24 cellular contexts compared by ENCODE assay signal in genomic region chr3:65886376-65886775, GRCh38.
"Had no signal": no experiment of that assay in that cellular context is flagged by ENCODE, and none has a peak within 500 bp of the region (broad histone marks: within the 10 kb centered on the region; RNA-seq: fewer than 3 reads in every experiment).

No MANE protein-coding gene starts in this region.

- ATAC-seq: left lung; lower lobe of right lung; mucosa of descending colon; natural killer cell treated with Interleukin-12 subunit alpha and Interleukin-12 subunit beta and Interleukin-15 and Interleukin-18, amount 100 ng/mL, for 72 hours; right cardiac atrium; stimulated activated naive CD8-positive, alpha-beta T cell treated with anti-CD3 and anti-CD28 coated beads, Interleukin-15, Interleukin-2, amounts not matched to agents 100 U/mL and 50 U/mL, for 24 hours had no signal

- H3K36me3 ChIP-seq: ascending aorta, brain microvascular endothelial cell, esophagus muscularis mucosa, left lung, lower lobe of right lung, uterus had no signal

- H3K4me3 Mint-ChIP-seq: activated naive CD4-positive, alpha-beta T cell treated with anti-CD3 and anti-CD28 coated beads for 36 hours; activated naive CD8-positive, alpha-beta T cell treated with anti-CD3 and anti-CD28 coated beads for 36 hours; activated T-helper 1 cell treated with anti-CD3 and anti-CD28 coated beads, Interleukin-12 subunit alpha, Interleukin-12 subunit beta, Interleukin-2, Interleukin-4 antibody, amounts not matched to agents 30 ng/mL and 10 ng/mL and 1 ng/mL, durations not matched to agents 14 hours and 24 hours and 36 hours; natural killer cell treated with Interleukin-12 subunit alpha and Interleukin-12 subunit beta and Interleukin-15 and Interleukin-18, amount 100 ng/mL, for 72 hours; T-helper 2 cell treated with Interferon-gamma antibody and Interleukin-4, amounts not matched to agents 5 μg/mL and 100 μg/mL, for 36 hours; type B pancreatic cell had no signal

- H3K27ac ChIP-seq: brain microvascular endothelial cell, esophagus muscularis mucosa, left lung, lower lobe of right lung, testis, uterus had no signal

- H3K27me3 Mint-ChIP-seq: activated naive CD8-positive, alpha-beta T cell treated with anti-CD3 and anti-CD28 coated beads for 36 hours; natural killer cell treated with Interleukin-12 subunit alpha and Interleukin-12 subunit beta and Interleukin-15 and Interleukin-18, amount 100 ng/mL, for 72 hours; type B pancreatic cell had no signal

- H3K9me3 Mint-ChIP-seq: activated naive CD4-positive, alpha-beta T cell treated with anti-CD3 and anti-CD28 coated beads for 36 hours; activated naive CD8-positive, alpha-beta T cell treated with anti-CD3 and anti-CD28 coated beads for 36 hours; activated T-helper 1 cell treated with anti-CD3 and anti-CD28 coated beads, Interleukin-12 subunit alpha, Interleukin-12 subunit beta, Interleukin-2, Interleukin-4 antibody, amounts not matched to agents 30 ng/mL and 10 ng/mL and 1 ng/mL, durations not matched to agents 14 hours and 24 hours and 36 hours; T-helper 2 cell treated with Interferon-gamma antibody and Interleukin-4, amounts not matched to agents 5 μg/mL and 100 μg/mL, for 36 hours had no signal

- H3K9me3 ChIP-seq: ascending aorta, esophagus muscularis mucosa, left lung, lower lobe of right lung, mucosa of descending colon, testis, uterus had no signal

- DNase-seq: activated CD4-positive, alpha-beta T cell treated with anti-CD3 and anti-CD28 coated beads for 4 hours; activated CD4-positive, alpha-beta T cell treated with anti-CD3 and anti-CD28 coated beads, Interleukin-2, amount 50 U/mL, for 4 hours; activated CD8-positive, alpha-beta memory T cell treated with anti-CD3 and anti-CD28 coated beads for 24 hours; activated effector memory CD4-positive, alpha-beta T cell treated with anti-CD3 and anti-CD28 coated beads, Interleukin-2, amount 50 U/mL, for 16 hours; activated naive CD4-positive, alpha-beta T cell treated with anti-CD3 and anti-CD28 coated beads for 36 hours; activated naive CD8-positive, alpha-beta T cell treated with anti-CD3 and anti-CD28 coated beads for 36 hours; brain microvascular endothelial cell; cortex of kidney; foreskin melanocyte; left lung; lower lobe of right lung; mucosa of descending colon; posterior cingulate gyrus; right cardiac atrium; stimulated activated CD4-positive, alpha-beta T cell treated with anti-CD3 and anti-CD28 coated beads, Interleukin-2, amount 100 ng/mL, for 48 hours; stimulated activated naive CD8-positive, alpha-beta T cell treated with anti-CD3 and anti-CD28 coated beads, Interleukin-15, Interleukin-2, amounts not matched to agents 100 U/mL and 50 U/mL, for 24 hours; testis; uterus had no signal

- H3K4me1 Mint-ChIP-seq: activated naive CD8-positive, alpha-beta T cell treated with anti-CD3 and anti-CD28 coated beads for 36 hours had no signal

- H3K27ac Mint-ChIP-seq: activated naive CD4-positive, alpha-beta T cell treated with anti-CD3 and anti-CD28 coated beads for 36 hours; activated naive CD8-positive, alpha-beta T cell treated with anti-CD3 and anti-CD28 coated beads for 36 hours; activated T-helper 1 cell treated with anti-CD3 and anti-CD28 coated beads, Interleukin-12 subunit alpha, Interleukin-12 subunit beta, Interleukin-2, Interleukin-4 antibody, amounts not matched to agents 30 ng/mL and 10 ng/mL and 1 ng/mL, durations not matched to agents 14 hours and 24 hours and 36 hours; natural killer cell treated with Interleukin-12 subunit alpha and Interleukin-12 subunit beta and Interleukin-15 and Interleukin-18, amount 100 ng/mL, for 72 hours; T-helper 2 cell treated with Interferon-gamma antibody and Interleukin-4, amounts not matched to agents 5 μg/mL and 100 μg/mL, for 36 hours; type B pancreatic cell had no signal

- H3K4me3 ChIP-seq: ascending aorta, esophagus muscularis mucosa, left lung, lower lobe of right lung, mucosa of descending colon, testis, uterus had no signal

- H3K27me3 ChIP-seq: ascending aorta, brain microvascular endothelial cell, esophagus muscularis mucosa, left lung, testis, uterus had no signal

- H3K36me3 Mint-ChIP-seq: activated naive CD8-positive, alpha-beta T cell treated with anti-CD3 and anti-CD28 coated beads for 36 hours; natural killer cell treated with Interleukin-12 subunit alpha and Interleukin-12 subunit beta and Interleukin-15 and Interleukin-18, amount 100 ng/mL, for 72 hours had no signal
